In the genomic region with DNA sequence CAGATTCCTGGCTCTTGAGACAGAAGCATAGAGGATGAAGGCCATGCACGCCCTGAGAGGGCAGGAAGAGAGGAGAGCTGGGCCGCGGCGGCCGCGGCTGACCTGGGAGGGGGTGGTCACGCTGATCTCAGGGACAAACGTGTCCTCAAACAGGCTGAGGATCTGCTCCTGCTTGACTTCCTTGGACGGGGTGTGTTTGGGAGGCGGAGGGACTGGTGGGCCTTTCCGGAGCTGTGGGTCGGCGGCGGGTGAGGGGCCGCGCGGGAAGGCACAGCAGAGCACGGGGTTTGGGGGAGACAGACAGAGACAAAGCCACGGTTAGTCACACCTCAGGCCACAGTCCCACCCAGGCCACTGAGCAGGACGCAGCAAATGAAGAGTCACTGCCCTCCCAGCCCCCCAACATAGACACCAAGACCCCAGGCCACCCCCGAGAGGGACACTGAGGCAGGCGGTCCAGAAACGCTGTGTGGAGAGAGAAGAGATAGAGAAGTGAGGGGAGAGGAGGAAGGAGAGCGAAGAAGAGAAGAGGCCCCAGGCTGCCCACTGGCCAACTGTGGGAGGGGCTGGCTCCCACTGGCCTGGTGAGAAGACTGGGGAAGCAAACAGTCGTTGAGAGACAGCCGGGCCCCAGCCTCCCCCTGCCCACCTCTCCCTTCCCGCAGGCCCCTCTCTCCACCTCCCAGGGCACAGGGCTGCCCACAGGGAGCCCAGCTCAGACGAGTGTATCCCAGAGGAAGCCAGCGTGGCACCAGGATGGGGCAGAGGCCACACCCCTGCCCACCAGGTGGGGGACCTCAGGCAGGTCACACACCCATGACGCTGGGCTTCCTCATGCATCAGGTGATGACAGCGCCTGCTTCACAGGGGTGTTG, we compare ENCODE assay signal across 17 cellular contexts.
"Had no signal": no experiment of that assay in that cellular context is flagged by ENCODE, and none has a peak within 500 bp of the region (broad histone marks: within the 10 kb centered on the region; RNA-seq: fewer than 3 reads in every experiment).

No MANE protein-coding gene starts in this region.

- H2AFZ ChIP-seq: parathyroid adenoma had no signal

- H3K4me3 ChIP-seq: left lung, spleen, tibial artery had no signal

- H3K27ac ChIP-seq: left lung, parathyroid adenoma, spleen, tibial artery had no signal

- DNase-seq: activated CD4-positive, alpha-beta T cell treated with anti-CD3 and anti-CD28 coated beads, Interleukin-2, amount 10 ng/mL, durations not matched to agents 24 days and 14 days; activated CD8-positive, alpha-beta memory T cell treated with anti-CD3 and anti-CD28 coated beads, Interleukin-2, amount 50 U/mL, for 4 hours; activated effector memory CD4-positive, alpha-beta T cell treated with anti-CD3 and anti-CD28 coated beads, Interleukin-2, amount 50 U/mL, for 16 hours; activated T-cell treated with anti-CD3 and anti-CD28 coated beads, Interleukin-2, amount 50 U/mL, for 4 hours; amniotic stem cell; effector memory CD4-positive, alpha-beta T cell; mammary epithelial cell; midbrain; SK-N-SH; spleen; stimulated activated naive B cell treated with anti-CD40 and anti-IgM and Interleukin-4, amounts not matched to agents 10 μg/mL and 1 μg/mL and 100 μg/mL, for 72 hours; T-helper 9 cell; tibial artery had no signal

- H3K4me3 Mint-ChIP-seq: activated CD4-positive, alpha-beta T cell treated with anti-CD3 and anti-CD28 coated beads, Interleukin-2, amount 10 ng/mL, durations not matched to agents 24 days and 14 days; activated T-cell treated with anti-CD3 and anti-CD28 coated beads, Interleukin-2, amount 50 U/mL, for 4 hours; dendritic cell treated with granulocyte-macrophage colony-stimulating factor and Interleukin-4, amounts not matched to agents 40 ng/mL and 50 ng/mL, for 4 days; stimulated activated naive B cell treated with anti-CD40 and anti-IgM and Interleukin-4, amounts not matched to agents 10 μg/mL and 1 μg/mL and 100 μg/mL, for 72 hours had no signal

- H3K27ac Mint-ChIP-seq: activated CD4-positive, alpha-beta T cell treated with anti-CD3 and anti-CD28 coated beads, Interleukin-2, amount 10 ng/mL, durations not matched to agents 24 days and 14 days; dendritic cell treated with granulocyte-macrophage colony-stimulating factor and Interleukin-4, amounts not matched to agents 40 ng/mL and 50 ng/mL, for 4 days; stimulated activated naive B cell treated with anti-CD40 and anti-IgM and Interleukin-4, amounts not matched to agents 10 μg/mL and 1 μg/mL and 100 μg/mL, for 72 hours had no signal

- ATAC-seq: activated naive CD4-positive, alpha-beta T cell treated with anti-CD3 and anti-CD28 coated beads, Interleukin-2, amount 50 U/mL, for 72 hours; activated T-cell treated with anti-CD3 and anti-CD28 coated beads, Interleukin-2, amount 50 U/mL, for 4 hours; left lung; stimulated activated naive B cell treated with anti-CD40 and anti-IgM and Interleukin-4, amounts not matched to agents 10 μg/mL and 1 μg/mL and 100 μg/mL, for 72 hours had no signal

- H3K9me3 Mint-ChIP-seq: activated CD4-positive, alpha-beta T cell treated with anti-CD3 and anti-CD28 coated beads, Interleukin-2, amount 10 ng/mL, durations not matched to agents 24 days and 14 days; activated naive CD4-positive, alpha-beta T cell treated with anti-CD3 and anti-CD28 coated beads, Interleukin-2, amount 50 U/mL, for 72 hours; activated T-cell treated with anti-CD3 and anti-CD28 coated beads, Interleukin-2, amount 50 U/mL, for 4 hours; dendritic cell treated with granulocyte-macrophage colony-stimulating factor and Interleukin-4, amounts not matched to agents 40 ng/mL and 50 ng/mL, for 4 days; stimulated activated naive B cell treated with anti-CD40 and anti-IgM and Interleukin-4, amounts not matched to agents 10 μg/mL and 1 μg/mL and 100 μg/mL, for 72 hours had no signal

- H3K27me3 ChIP-seq: left lung, spleen, tibial artery had no signal

- H3K27me3 Mint-ChIP-seq: activated CD4-positive, alpha-beta T cell treated with anti-CD3 and anti-CD28 coated beads, Interleukin-2, amount 10 ng/mL, durations not matched to agents 24 days and 14 days; stimulated activated naive B cell treated with anti-CD40 and anti-IgM and Interleukin-4, amounts not matched to agents 10 μg/mL and 1 μg/mL and 100 μg/mL, for 72 hours had no signal

- H3K36me3 Mint-ChIP-seq: activated naive CD4-positive, alpha-beta T cell treated with anti-CD3 and anti-CD28 coated beads, Interleukin-2, amount 50 U/mL, for 72 hours had no signal

- H3K4me1 ChIP-seq: parathyroid adenoma, tibial artery had no signal

- H3K9ac ChIP-seq: parathyroid adenoma, SK-N-SH had no signal

- H3K79me2 ChIP-seq: parathyroid adenoma had no signal

- H3K9me3 ChIP-seq: left lung, SK-N-SH, spleen, tibial artery had no signal

- H3K4me2 ChIP-seq: SK-N-SH had no signal

- H3K4me1 Mint-ChIP-seq: activated CD4-positive, alpha-beta T cell treated with anti-CD3 and anti-CD28 coated beads, Interleukin-2, amount 10 ng/mL, durations not matched to agents 24 days and 14 days had no signal
